ENCODE assay signal across 9 cellular contexts in the genomic region with DNA sequence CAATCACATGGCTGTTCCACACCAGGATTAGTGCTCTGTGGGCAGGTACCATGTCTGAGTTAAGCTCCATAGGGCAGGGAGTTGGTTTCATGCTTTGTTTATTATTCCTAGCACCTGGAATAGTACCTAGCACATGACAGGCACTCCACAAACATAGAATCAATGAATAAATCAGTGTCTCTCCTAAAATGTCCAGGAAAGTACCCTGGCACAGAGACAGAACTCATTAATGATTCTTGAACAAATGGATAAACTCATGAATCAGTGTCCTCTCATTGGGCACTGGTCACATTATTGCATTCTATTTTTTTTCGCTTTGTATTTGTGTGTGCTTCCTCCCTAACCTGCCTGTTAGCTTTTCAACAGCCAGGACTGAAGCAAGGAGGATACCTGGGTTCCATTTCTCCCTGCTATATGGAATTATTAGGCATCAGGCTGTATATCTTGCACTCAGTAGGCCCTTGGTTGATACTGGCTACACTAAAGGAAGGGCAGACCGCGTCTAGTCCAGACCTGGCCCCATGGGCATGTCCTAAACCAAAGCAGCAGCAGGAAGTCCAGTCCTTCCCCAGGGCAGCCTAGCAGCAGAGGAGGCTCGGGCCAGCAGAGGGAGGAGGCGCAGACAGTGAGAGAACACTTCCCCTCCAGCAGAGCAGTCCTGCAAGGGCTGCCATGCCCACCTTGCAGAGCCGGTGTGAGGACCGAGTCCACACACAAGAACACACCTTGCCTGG. TPM values are rescaled to one million over a fixed set of nuclear protein-coding genes. Genes with fewer than 3 reads are reported as not detected.
A peak's percentile ranks its signal among the peaks of the same experiment; 100 is the strongest.
DNase-seq lines count a peak whose midpoint lies in the region; ATAC-seq and TF ChIP-seq lines count a peak whose summit lies in the region.
"Had no signal": no experiment of that assay in that cellular context is flagged by ENCODE, and none has a peak within 500 bp of the region (broad histone marks: within the 10 kb centered on the region; RNA-seq: fewer than 3 reads in every experiment).

No MANE protein-coding gene starts in this region.

- peaks cover 26% of the 10 kb centered on the region for H3K36me3 Mint-ChIP-seq in GM23338 (ENCODE audit: low read depth)
- peaks cover 61% of the 10 kb centered on the region for H3K36me3 Mint-ChIP-seq in activated CD8-positive, alpha-beta T cell treated with anti-CD3 and anti-CD28 coated beads, Interleukin-2, amount 10 ng/mL, durations not matched to agents 7 days and 5 days (ENCODE audit: low read depth)

- no peak for TF ChIP-seq POLR2A in sigmoid colon (IDR thresholded peaks at IDR 0.05)

- H3K9me3 ChIP-seq in sigmoid colon: no peaks in the 10 kb centered on the region

- peaks cover 68% of the 10 kb centered on the region for H3K4me1 Mint-ChIP-seq in GM23338
- H3K4me1 Mint-ChIP-seq in activated CD8-positive, alpha-beta T cell treated with anti-CD3 and anti-CD28 coated beads, Interleukin-2, amount 10 ng/mL, durations not matched to agents 7 days and 5 days (ENCODE audit: low read depth): peaks cover 86% of the 10 kb centered on the region

- H3K27ac Mint-ChIP-seq in GM23338: no peak overlapping the region
- H3K27ac Mint-ChIP-seq in activated CD8-positive, alpha-beta T cell treated with anti-CD3 and anti-CD28 coated beads, Interleukin-2, amount 10 ng/mL, durations not matched to agents 7 days and 5 days: peak overlapping the region; percentile 85

- H3K9me2 ChIP-seq in GM23338 (ENCODE audit: insufficient read depth): no peaks in the 10 kb centered on the region

- intact Hi-C loops in Right ventricle myocardium superior (cut with DNase I): no loop called here
- intact Hi-C loops in sigmoid colon (cut with DNase I): no loop called here

- ATAC-seq in GM23338 (peak; percentile 11), Right ventricle myocardium superior (ENCODE audit: poor library complexity) (peak; percentile 31), GM18520 (IDR thresholded peaks at IDR 0.05; ENCODE audit: unreplicated experiment) (no peak)
- ATAC-seq in activated CD8-positive, alpha-beta T cell treated with anti-CD3 and anti-CD28 coated beads, Interleukin-2, amount 10 ng/mL, durations not matched to agents 7 days and 5 days: no peak

- H3K9me3 Mint-ChIP-seq in GM23338: peaks cover 2% of the 10 kb centered on the region; the same call in 2 of the 3 replicates
- no peaks in the 10 kb centered on the region for H3K9me3 Mint-ChIP-seq in activated CD8-positive, alpha-beta T cell treated with anti-CD3 and anti-CD28 coated beads, Interleukin-2, amount 10 ng/mL, durations not matched to agents 7 days and 5 days (ENCODE audit: insufficient read depth)

- H3K79me2 ChIP-seq in GM23338 (replicated peaks; ENCODE audit: insufficient read depth): peaks cover 57% of the 10 kb centered on the region

- no peak overlapping the region; the same call in 2 of the 3 replicates for H3K4me3 Mint-ChIP-seq in GM23338
- no peak overlapping the region for H3K4me3 Mint-ChIP-seq in activated CD8-positive, alpha-beta T cell treated with anti-CD3 and anti-CD28 coated beads, Interleukin-2, amount 10 ng/mL, durations not matched to agents 7 days and 5 days

- CTCF ChIA-PET in activated CD8-positive, alpha-beta T cell treated with anti-CD3 and anti-CD28 coated beads, Interleukin-2, amount 10 ng/mL, durations not matched to agents 7 days and 5 days (lab: Charles Lee): interaction anchor here (0.8 to 27.1 kb wide), 16 partner anchors 9 to 162 kb away, joined by 3 to 1049 read pairs (median 7); a partner anchor contains a TSS

- H3K4me1 ChIP-seq in GM23338 (ENCODE audit: insufficient read depth): peaks cover 3% of the 10 kb centered on the region
- H3K4me1 ChIP-seq in sigmoid colon: peaks cover 0 to 86% (median 85%) of the 10 kb centered on the region in 4 donors

- POLR2A ChIA-PET in activated CD8-positive, alpha-beta T cell treated with anti-CD3 and anti-CD28 coated beads, Interleukin-2, amount 10 ng/mL, durations not matched to agents 7 days and 5 days (lab: Charles Lee): interaction anchor here (0.8 to 12.2 kb wide), 5 partner anchors 9 to 38 kb away, joined by 3 to 272 read pairs (median 6); a partner anchor contains a TSS

- H3F3A ChIP-seq in GM23338 (replicated peaks; ENCODE audit: low read depth): no peaks in the 10 kb centered on the region

- H3K27me3 ChIP-seq in GM23338 (ENCODE audit: insufficient read depth) (no peaks in the 10 kb centered on the region), sigmoid colon (no peaks in the 10 kb centered on the region)

- TF ChIP-seq EP300 in sigmoid colon (IDR thresholded peaks at IDR 0.05): no peak

- no peak overlapping the region for H3K4me2 ChIP-seq in GM23338

- TF ChIP-seq CTCF in GM23338 (conservative IDR thresholded peaks at IDR 0.05; ENCODE audit: low read depth in 2 of 2): no peak
- TF ChIP-seq CTCF in sigmoid colon (IDR thresholded peaks at IDR 0.05): peak in 2 of 4 experiments; percentile 10 to 31

- H3K27ac ChIP-seq in GM23338 (ENCODE audit: low read depth) (no peak overlapping the region), sigmoid colon (peak overlapping the region; percentile 69 to 99 (median 98))

- peaks cover 9% of the 10 kb centered on the region for H3K27me3 Mint-ChIP-seq in GM23338 (ENCODE audit: insufficient read depth, low read depth, poor library complexity)
- H3K27me3 Mint-ChIP-seq in activated CD8-positive, alpha-beta T cell treated with anti-CD3 and anti-CD28 coated beads, Interleukin-2, amount 10 ng/mL, durations not matched to agents 7 days and 5 days (ENCODE audit: low read depth): no peaks in the 10 kb centered on the region

- H2AFZ ChIP-seq in GM23338: no peak overlapping the region

- 71 to 75% methylated on average over 7 of the region's 7 CpGs for WGBS in sigmoid colon, 2 donors

- peaks cover 13% of the 10 kb centered on the region for H4K20me1 ChIP-seq in GM23338 (replicated peaks; ENCODE audit: insufficient read depth)

- DNase-seq in GM23338 (ENCODE audit: low spot score): no peak
- DNase-seq in activated CD8-positive, alpha-beta T cell treated with anti-CD3 and anti-CD28 coated beads, Interleukin-2, amount 10 ng/mL, durations not matched to agents 7 days and 5 days: no peak
- peak; percentile 74 for DNase-seq in Right ventricle myocardium superior
- DNase-seq in sigmoid colon: no peak
- no peak for DNase-seq in mesenteric fat pad (ENCODE audit: low spot score)
- DNase-seq in DMS 273 (lab: John Stamatoyannopoulos, UW; ENCODE audit: unreplicated experiment): no peak
- no peak for DNase-seq in GDM1 (lab: John Stamatoyannopoulos, UW)
- DNase-seq: SHP77 had no signal

- H3K36me3 ChIP-seq in GM23338 (ENCODE audit: insufficient read depth) (no peaks in the 10 kb centered on the region), sigmoid colon (peaks cover 4 to 26% (median 23%) of the 10 kb centered on the region in 4 donors)

- H3K4me3 ChIP-seq in GM23338 (no peak overlapping the region), sigmoid colon (no peak overlapping the region)

TF ChIP-seq in GM23338, 12 proteins besides CTCF, POLR2A, EP300 and RAD21 (continues in another document):
- no peak for TF ChIP-seq POLR2AphosphoS5 (IDR thresholded peaks at IDR 0.05; ENCODE audit: low read depth)
- TF ChIP-seq CREB1 (CRISPR knock-in tag; IDR thresholded peaks at IDR 0.05; ENCODE audit: low read depth): no peak
- no peak for TF ChIP-seq EZH2 (IDR thresholded peaks at IDR 0.05; ENCODE audit: low read depth, unreplicated experiment)

RNA-seq across cellular contexts. Expression of a gene that starts 18.4 kb away (rescaled TPM):
- total RNA-seq in GM23338 (2014; rRNA removed; shearing (Covaris generic)): 55.1 and 60.1 TPM in 2 replicates
- polyA plus RNA-seq in GM23338 (2016; fragmentation: Nextera tagmentation; extraction: Ambion mirVana) (37.3 and 41.3 TPM in 2 replicates), sigmoid colon (10 to 100 TPM in 2 of 3 donors, 1 to 10 TPM in 1; 6.5 to 44.8 (median 16.8) TPM)
- 100 to 1,000 TPM; 180 to 207 TPM for total RNA-seq in activated CD8-positive, alpha-beta T cell treated with anti-CD3 and anti-CD28 coated beads, Interleukin-2, amount 10 ng/mL, durations not matched to agents 7 days and 5 days
- total RNA-seq in Right ventricle myocardium superior (35.9 TPM), sigmoid colon (10 to 100 TPM; 45.3 to 79.2 (median 53.1) TPM), mesenteric fat pad (105 TPM)

RNA-seq across cellular contexts. Expression of a gene that starts 28.3 kb away (rescaled TPM):
- 9.0 and 16.8 TPM in 2 replicates for total RNA-seq in GM23338 (2014; rRNA removed; shearing (Covaris generic))
- polyA plus RNA-seq in GM23338 (2016; fragmentation: Nextera tagmentation; extraction: Ambion mirVana) (5.8 TPM in 2 replicates), sigmoid colon (10 to 100 TPM in 2 of 3 donors, 1 to 10 TPM in 1; 6.9 to 14.2 (median 12.0) TPM)
- total RNA-seq in activated CD8-positive, alpha-beta T cell treated with anti-CD3 and anti-CD28 coated beads, Interleukin-2, amount 10 ng/mL, durations not matched to agents 7 days and 5 days: 1 to 10 TPM; 7.0 to 8.1 TPM
- total RNA-seq in Right ventricle myocardium superior (26.8 TPM), sigmoid colon (10 to 100 TPM; 30.3 to 46.6 (median 32.2) TPM), mesenteric fat pad (40.3 TPM)

RNA-seq across cellular contexts. Expression of a gene that starts 42.7 kb away (rescaled TPM):
- 10.4 and 11.8 TPM in 2 replicates for total RNA-seq in GM23338 (2014; rRNA removed; shearing (Covaris generic))
- polyA plus RNA-seq in GM23338 (2016; fragmentation: Nextera tagmentation; extraction: Ambion mirVana): 2.3 and 3.0 TPM in 2 replicates
- total RNA-seq in activated CD8-positive, alpha-beta T cell treated with anti-CD3 and anti-CD28 coated beads, Interleukin-2, amount 10 ng/mL, durations not matched to agents 7 days and 5 days: under 1 TPM in 1 of 2 experiments, not detected in 1; 0.24 TPM
- total RNA-seq in Right ventricle myocardium superior: 30.6 TPM
- total RNA-seq in sigmoid colon: 10 to 100 TPM; 13.8 to 36.8 (median 14.6) TPM
- 10 to 100 TPM in 1 of 3 donors, 1 to 10 TPM in 2; 3.9 to 16.2 (median 4.2) TPM for polyA plus RNA-seq in sigmoid colon
- total RNA-seq in mesenteric fat pad: 79.4 TPM

Comparison
In these comparisons a context has a peak if more than half of its experiments do, and no peak if none do; other contexts are left out.
1. ATAC-seq: peak in GM23338 (single experiment) and Right ventricle myocardium superior (single experiment); none in activated CD8-positive, alpha-beta T cell treated with anti-CD3 and anti-CD28 coated beads, Interleukin-2, amount 10 ng/mL, durations not matched to agents 7 days and 5 days (single experiment) and GM18520 (single experiment).